Comparison of ENCODE assay signal across 8 cellular contexts in genomic region chrX:20267599-20267923, GRCh38. TPM values are rescaled to one million over a fixed set of nuclear protein-coding genes. Genes with fewer than 3 reads are reported as not detected.
A peak's percentile ranks its signal among the peaks of the same experiment; 100 is the strongest.
DNase-seq lines count a peak whose midpoint lies in the region; ATAC-seq, FAIRE-seq and TF ChIP-seq lines count a peak whose summit lies in the region.

No MANE protein-coding gene starts in this region.

- no peak for TF ChIP-seq CTCF in activated CD8-positive, alpha-beta T cell treated with anti-CD3 and anti-CD28 coated beads for 36 hours (IDR thresholded peaks at IDR 0.05)
- no peak for TF ChIP-seq CTCF in right atrium auricular region (IDR thresholded peaks at IDR 0.05)

- H3K9me3 Mint-ChIP-seq in activated CD8-positive, alpha-beta T cell treated with anti-CD3 and anti-CD28 coated beads for 36 hours: no peaks in the 10 kb centered on the region

- peaks cover 35% of the 10 kb centered on the region for H3K4me1 ChIP-seq in GM23248 (ENCODE audit: insufficient read depth)
- H3K4me1 ChIP-seq in right atrium auricular region: peaks cover 0 to 11% of the 10 kb centered on the region in 2 donors
- H3K4me1 ChIP-seq in skeletal muscle satellite cell (ENCODE audit: control insufficient read depth, insufficient read depth, low read length): peaks cover 17% of the 10 kb centered on the region

- no peaks in the 10 kb centered on the region for H4K20me1 ChIP-seq in GM23248 (ENCODE audit: insufficient read depth)

- no peaks in the 10 kb centered on the region for H3K27me3 ChIP-seq in GM23248 (replicated peaks; ENCODE audit: insufficient read depth)
- peaks cover 0 to 3% of the 10 kb centered on the region in 2 donors for H3K27me3 ChIP-seq in right atrium auricular region
- no peaks in the 10 kb centered on the region for H3K27me3 ChIP-seq in skeletal muscle satellite cell (ENCODE audit: control insufficient read depth, insufficient read depth, low read length)

- no peak for ATAC-seq in activated CD8-positive, alpha-beta T cell treated with anti-CD3 and anti-CD28 coated beads for 36 hours

- H3K27me3 Mint-ChIP-seq in activated CD8-positive, alpha-beta T cell treated with anti-CD3 and anti-CD28 coated beads for 36 hours: no peaks in the 10 kb centered on the region

- H3K4me2 ChIP-seq in GM23248 (ENCODE audit: unreplicated experiment) (peak overlapping the region; percentile 81), skeletal muscle satellite cell (ENCODE audit: low read length) (peak overlapping the region; percentile 88)

- H3K9ac ChIP-seq in GM23248: peak overlapping the region; percentile 97
- H3K9ac ChIP-seq in skeletal muscle satellite cell (ENCODE audit: low read depth, low read length): peak overlapping the region; percentile 87

- CTCF ChIA-PET in activated CD8-positive, alpha-beta T cell treated with anti-CD3 and anti-CD28 coated beads for 36 hours (lab: Charles Lee): no interaction called here

- peak overlapping the region; percentile 86 for H2AFZ ChIP-seq in GM23248

- H3K27ac ChIP-seq in GM23248 (no peak overlapping the region), right atrium auricular region (peak overlapping the region; percentile 85 to 89)

- 0 to 4% methylated on average over 6 to 15 of the region's 15 CpGs for WGBS in GM23248 (ENCODE audit: low coverage in 1 of 2, low lambda C conversion rate in 2 of 2, missing lambda C conversion rate in 2 of 2), 2 experiments

- H3K27ac Mint-ChIP-seq in activated CD8-positive, alpha-beta T cell treated with anti-CD3 and anti-CD28 coated beads for 36 hours: peak overlapping the region; percentile 88

- H3F3A ChIP-seq in GM23248 (ENCODE audit: insufficient read depth): peaks cover 37% of the 10 kb centered on the region; the same call in 1 of the 2 replicates

- H3K36me3 ChIP-seq in GM23248 (ENCODE audit: low read depth): no peaks in the 10 kb centered on the region
- H3K36me3 ChIP-seq in right atrium auricular region: no peaks in the 10 kb centered on the region
- H3K36me3 ChIP-seq in skeletal muscle satellite cell (ENCODE audit: insufficient read depth, low read length): no peaks in the 10 kb centered on the region

- H3K9me2 ChIP-seq in GM23248 (ENCODE audit: insufficient read depth): no peaks in the 10 kb centered on the region

- H3K4me1 Mint-ChIP-seq in activated CD8-positive, alpha-beta T cell treated with anti-CD3 and anti-CD28 coated beads for 36 hours (ENCODE audit: low read depth): peaks cover 6% of the 10 kb centered on the region

- DNase-seq in GM23248: peak; percentile 19
- DNase-seq in activated CD8-positive, alpha-beta T cell treated with anti-CD3 and anti-CD28 coated beads for 36 hours: no peak
- no peak for DNase-seq in right atrium auricular region (ENCODE audit: low spot score)
- DNase-seq in iPS-NIHi7 (ENCODE audit: extremely low spot score): no peak
- no peak for DNase-seq in ureter (ENCODE audit: low spot score)
- DNase-seq in NCI-H1930 (lab: John Stamatoyannopoulos, UW): no peak
- no peak for DNase-seq in urothelium cell line (ENCODE audit: low spot score)

- no peak for FAIRE-seq in urothelium cell line (lab: Jason Lieb, UNC)

- H3K4me3 Mint-ChIP-seq in activated CD8-positive, alpha-beta T cell treated with anti-CD3 and anti-CD28 coated beads for 36 hours: peak overlapping the region; percentile 82

- H3K4me3 ChIP-seq in GM23248: peak overlapping the region; percentile 74
- peak overlapping the region; percentile 63 to 64 for H3K4me3 ChIP-seq in right atrium auricular region
- H3K4me3 ChIP-seq in skeletal muscle satellite cell (ENCODE audit: low read length): peak overlapping the region; percentile 83

- intact Hi-C loops in activated CD8-positive, alpha-beta T cell treated with anti-CD3 and anti-CD28 coated beads for 36 hours (cut with micrococcal nuclease): loop anchor here (10.0 kb wide), 1 partner anchor 147 kb away; no protein-coding TSS in a partner anchor

- H3K36me3 Mint-ChIP-seq in activated CD8-positive, alpha-beta T cell treated with anti-CD3 and anti-CD28 coated beads for 36 hours (ENCODE audit: low read depth): peaks cover 3% of the 10 kb centered on the region

- in situ Hi-C loops in GM23248 (cut with MboI): no loop called here

- H3K9me3 ChIP-seq in GM23248 (ENCODE audit: low read depth) (no peaks in the 10 kb centered on the region), right atrium auricular region (no peaks in the 10 kb centered on the region), skeletal muscle satellite cell (replicated peaks; ENCODE audit: low read length) (no peaks in the 10 kb centered on the region)

- POLR2A ChIA-PET in activated CD8-positive, alpha-beta T cell treated with anti-CD3 and anti-CD28 coated beads for 36 hours (lab: Charles Lee): no interaction called here

- H3K79me2 ChIP-seq in GM23248 (ENCODE audit: insufficient read depth): peaks cover 31% of the 10 kb centered on the region

RNA-seq across cellular contexts. Expression of gene RPS6KA3, which starts 0.9 kb away (rescaled TPM):
- total RNA-seq in GM23248 (2014; rRNA removed; shearing (Covaris generic)): 28.5 and 33.8 TPM in 2 replicates
- 8.1 and 13.3 TPM in 2 replicates for polyA plus RNA-seq in GM23248 (2016; fragmentation: Nextera tagmentation; extraction: Ambion mirVana)
- total RNA-seq in activated CD8-positive, alpha-beta T cell treated with anti-CD3 and anti-CD28 coated beads for 36 hours: 10 to 100 TPM; 52.6 to 56.9 TPM
- total RNA-seq in right atrium auricular region (10 to 100 TPM; 25.4 to 30.5 TPM), ureter (40.3 TPM)
- 31.7 and 41.6 TPM in 2 replicates for total RNA-seq in skeletal muscle satellite cell (2012; rRNA removed)
